ENCODE assay signal across 8 cellular contexts in genomic region chr2:96538487-96539214, GRCh38. TPM values are rescaled to one million over a fixed set of nuclear protein-coding genes. Genes with fewer than 3 reads are reported as not detected.
DNase-seq lines count a peak whose midpoint lies in the region; ATAC-seq, FAIRE-seq and TF ChIP-seq lines count a peak whose summit lies in the region.

No MANE protein-coding gene starts in this region.

- no peak; a peak in 1 of 3 replicates for TF ChIP-seq POLR2A in H1 (IDR thresholded peaks at IDR 0.05; ENCODE audit: control extremely low read depth in 1 of 2, low read depth in 2 of 2, low read length in 2 of 2)

- no peak overlapping the region for H3K4ac ChIP-seq in H1 (replicated peaks; ENCODE audit: insufficient read length, low read depth, low read length)

- H4K91ac ChIP-seq in H1 (replicated peaks; ENCODE audit: insufficient read length, low read length) = no peak overlapping the region

- no peak overlapping the region for H3K27ac ChIP-seq in H1 (ENCODE audit: low read depth, low read length)

- no peak overlapping the region for H2AFZ ChIP-seq in H1 (ENCODE audit: low read length)

- TF ChIP-seq CTCF in HFF-Myc (IDR thresholded peaks at IDR 0.05; ENCODE audit: low read depth, low read length, missing control alignments) (no peak), H1 (IDR thresholded peaks at IDR 0.05; ENCODE audit: control extremely low read depth in 1 of 3, insufficient read depth in 1 of 3, low read depth in 1 of 3, low read length in 3 of 3) (no peak), GM13976 (IDR thresholded peaks at IDR 0.05; ENCODE audit: borderline replicate concordance, control extremely low read depth, extremely low read depth, insufficient read depth, missing control alignments) (no peak)

- H3K27me3 ChIP-seq in H1 (replicated peaks in 1 of 4; ENCODE audit: control insufficient read depth in 3 of 4, extremely low read depth in 1 of 4, insufficient read depth in 3 of 4, low read length in 3 of 4) (peaks cover 10 to 30% (median 25%) of the 10 kb centered on the region in 4 experiments; a peak in 6 of 7 replicates), mucosa of stomach (ENCODE audit: control insufficient read depth, insufficient read depth, low read length) (peaks cover 21% of the 10 kb centered on the region)

- in situ Hi-C loops in GM13976 (cut with MboI; ENCODE audit: low sequenced_read_pairs, unreplicated experiment) = no loop called here

- ATAC-seq in GM21528 (IDR thresholded peaks at IDR 0.05; ENCODE audit: low FRiP score, unreplicated experiment) = no peak

- TF ChIP-seq RAD21 in H1 (IDR thresholded peaks at IDR 0.05 in 1 of 2, conservative IDR thresholded peaks at IDR 0.05 in 1 of 2; ENCODE audit: low read depth in 2 of 2, low read length in 2 of 2) = no peak

- H3K18ac ChIP-seq in H1 (ENCODE audit: extremely low read depth, low read length) = no peak overlapping the region; the same call in 1 of the 2 replicates

- no peaks in the 10 kb centered on the region for H3K79me2 ChIP-seq in H1 (ENCODE audit: control insufficient read depth in 1 of 2, insufficient read depth in 2 of 2, low read length in 2 of 2)

- no peak for FAIRE-seq in H1 (lab: Jason Lieb, UNC)

- H3K14ac ChIP-seq in H1 (ENCODE audit: insufficient read length) = no peak overlapping the region

- H3K4me3 ChIP-seq in HFF-Myc (replicated peaks; ENCODE audit: low read depth, low read length) = peak overlapping the region; percentile 76
- H3K4me3 ChIP-seq in H1 (ENCODE audit: extremely low read depth in 1 of 4, insufficient read depth in 2 of 4, low read depth in 3 of 4, low read length in 4 of 4) = peak overlapping the region; percentile 19 to 73 (median 53); a peak in 7 of 8 replicates
- H3K4me3 ChIP-seq in mucosa of stomach (ENCODE audit: low read length) = peak overlapping the region; percentile 53

- H3K4me2 ChIP-seq in H1 (ENCODE audit: insufficient read depth in 1 of 2, low read depth in 2 of 2, low read length in 2 of 2) = peak overlapping the region; percentile 79 to 90

- H3K36me3 ChIP-seq in H1 (ENCODE audit: control insufficient read depth in 2 of 4, insufficient read depth in 4 of 4, low read length in 3 of 4) = no peaks in the 10 kb centered on the region
- H3K36me3 ChIP-seq in mucosa of stomach (ENCODE audit: control insufficient read depth, insufficient read depth, low read length) = no peaks in the 10 kb centered on the region

- POLR2A ChIA-PET in H1 (lab: Charles Lee; ENCODE audit: partially characterized antibody) = interaction anchor here (1.1 to 4.6 kb wide), 3 partner anchors 10 to 26 kb away, joined by 3 to 33 read pairs (median 5); no protein-coding TSS in a partner anchor

- H2AK5ac ChIP-seq in H1 (ENCODE audit: low read depth, low read length) = no peak overlapping the region

- peaks cover 9 to 11% of the 10 kb centered on the region in 2 experiments for H4K20me1 ChIP-seq in H1 (replicated peaks in 1 of 2; ENCODE audit: control insufficient read depth in 1 of 2, insufficient read depth in 2 of 2, low read length in 2 of 2)

- 2% methylated on average over 24 of the region's 24 CpGs; no CpG with 5 or more reads in 1 of the 2 experiments for WGBS in H1 (ENCODE audit: extremely low coverage in 1 of 2, insufficient coverage in 1 of 2, insufficient read length in 1 of 2, insufficient replicate concordance in 2 of 2, low coverage in 1 of 2, low lambda C conversion rate in 2 of 2, missing lambda C conversion rate in 1 of 2), 2 experiments

- no peak overlapping the region for H2BK20ac ChIP-seq in H1 (ENCODE audit: low read length)

- peak overlapping the region in 1 of 4 experiments; percentile 13; a peak in 3 of 7 replicates for H3K9ac ChIP-seq in H1 (replicated peaks in 1 of 4; ENCODE audit: extremely low read depth in 1 of 4, low read depth in 3 of 4, low read length in 3 of 4)
- H3K9ac ChIP-seq in mucosa of stomach (ENCODE audit: low read length) = peak overlapping the region; percentile 82

- peak overlapping the region; percentile 31; the same call in 1 of the 2 replicates for H4K8ac ChIP-seq in H1 (ENCODE audit: extremely low read depth, insufficient read depth, low read length)

- TF ChIP-seq EP300 in H1 (IDR thresholded peaks at IDR 0.05; ENCODE audit: borderline replicate concordance in 1 of 2, low read depth in 2 of 2, low read length in 2 of 2) = no peak

- H2BK12ac ChIP-seq in H1 (ENCODE audit: low read depth, low read length) = peak overlapping the region; percentile 91

- CTCF ChIA-PET in H1 (lab: Charles Lee; ENCODE audit: partially characterized antibody) = interaction anchor here (1.0 to 18.5 kb wide), 8 partner anchors 11 to 218 kb away, joined by 3 to 361 read pairs (median 6); partner anchors contain the start of genes ITPRIPL1 and NEURL3

- no peak overlapping the region for H2BK15ac ChIP-seq in H1 (ENCODE audit: low read length)

- no peak overlapping the region for H3K56ac ChIP-seq in H1 (replicated peaks; ENCODE audit: insufficient read length, low read depth, low read length)

- no peak overlapping the region for H2BK120ac ChIP-seq in H1 (replicated peaks; ENCODE audit: low read depth, low read length)

- H3K79me1 ChIP-seq in H1 (ENCODE audit: low read depth, low read length) = no peaks in the 10 kb centered on the region; the same call in none of the 2 replicates

- H4K5ac ChIP-seq in H1 (ENCODE audit: insufficient read length, low read depth, low read length) = no peak overlapping the region

- H3K23ac ChIP-seq in H1 (ENCODE audit: insufficient read length) = no peak overlapping the region

- H3K9me3 ChIP-seq in H1 (ENCODE audit: insufficient read depth in 2 of 2, low read depth in 1 of 2, low read length in 1 of 2) (no peaks in the 10 kb centered on the region), mucosa of stomach (ENCODE audit: control insufficient read depth, low read length) (no peaks in the 10 kb centered on the region)

- H3K4me1 ChIP-seq in H1 (replicated peaks in 1 of 4; ENCODE audit: control insufficient read depth in 3 of 4, insufficient read depth in 4 of 4, low read length in 3 of 4) (peaks cover 3 to 26% (median 18%) of the 10 kb centered on the region in 4 experiments), mucosa of stomach (ENCODE audit: control insufficient read depth, insufficient read depth, low read length) (peaks cover 27% of the 10 kb centered on the region)

- H3K23me2 ChIP-seq in H1 (ENCODE audit: low read depth, low read length) = peaks cover 14% of the 10 kb centered on the region; the same call in 1 of the 2 replicates

- H2BK5ac ChIP-seq in H1 (ENCODE audit: low read depth, low read length) = peak overlapping the region; percentile 40; the same call in 1 of the 2 replicates

- DNase-seq in HFF-Myc (ENCODE audit: extremely low read depth, low read depth) (no peak), H1 (ENCODE audit: low read depth in 1 of 2, low spot score in 2 of 2) (peak; percentile 76 to 88), GM13976 (ENCODE audit: low spot score) (no peak), NCI-H510A treated with DMSO at 0.1 percent for 48 hours (lab: John Stamatoyannopoulos, UW) (no peak)
- peak; percentile 78 to 79 for DNase-seq in activated CD8-positive, alpha-beta memory T cell treated with anti-CD3 and anti-CD28 coated beads for 4 hours (ENCODE audit: low read depth in 2 of 2)
- DNase-seq in stimulated activated CD8-positive, alpha-beta memory T cell treated with anti-CD3 and anti-CD28 coated beads, Interleukin-7, amount 100 ng/mL, for 1 hour (ENCODE audit: low read depth in 2 of 2) = peak; percentile 76 to 85

TF ChIP-seq in H1, 55 proteins besides CTCF, POLR2A, EP300 and RAD21 (continues in another document):
- TF ChIP-seq YY1 (IDR thresholded peaks at IDR 0.05; ENCODE audit: low read depth, low read length) = no peak
- TF ChIP-seq CBX5 (IDR thresholded peaks at IDR 0.05; ENCODE audit: low read depth, low read length) = no peak
- TF ChIP-seq CREB1 (IDR thresholded peaks at IDR 0.05) = no peak
- TF ChIP-seq KDM1A (IDR thresholded peaks at IDR 0.05; ENCODE audit: borderline replicate concordance, low read length) = peak; percentile 95
- TF ChIP-seq EGR1 (IDR thresholded peaks at IDR 0.05; ENCODE audit: borderline replicate concordance, low read depth, low read length) = no peak
- peak in 1 of 2 experiments; percentile 26; a peak in 1 of 4 replicates for TF ChIP-seq HDAC2 (IDR thresholded peaks at IDR 0.05; ENCODE audit: borderline replicate concordance in 1 of 2, low read depth in 2 of 2, low read length in 2 of 2)
- peak; percentile 91 for TF ChIP-seq TAF7 (optimal IDR thresholded peaks at IDR 0.05; ENCODE audit: borderline replicate concordance, low read depth, low read length)
- TF ChIP-seq ATF3 (IDR thresholded peaks at IDR 0.05; ENCODE audit: insufficient read depth, low read depth, low read length) = no peak
- peak; percentile 68 to 74; a peak in 2 of 4 replicates for TF ChIP-seq SIN3A (conservative IDR thresholded peaks at IDR 0.05 in 1 of 2, IDR thresholded peaks at IDR 0.05 in 1 of 2; ENCODE audit: low read depth in 1 of 2, low read length in 2 of 2)
- no peak for TF ChIP-seq SAP30 (IDR thresholded peaks at IDR 0.05; ENCODE audit: insufficient read depth, insufficient replicate concordance, low read length)
- no peak for TF ChIP-seq BACH1 (IDR thresholded peaks at IDR 0.05; ENCODE audit: low read length)
- no peak for TF ChIP-seq JUND (IDR thresholded peaks at IDR 0.05; ENCODE audit: low read length)

RNA-seq across cellular contexts. Expression of gene ARID5A, which starts 2.1 kb away (rescaled TPM):
- total RNA-seq in H1 (2021; fragmentation: NEBNext Ultra II Directional; extraction: Animal tissue kit (Norgen Biotek cat#: 25700)) = 4.4 and 5.3 TPM in 2 replicates
- 3.3 and 3.8 TPM in 2 replicates for polyA plus RNA-seq in H1 (2011; rRNA removed)
- 2.8 TPM for polyA plus RNA-seq in H1 (2011; cell fraction: cytosol; rRNA removed)
- 5.1 TPM for polyA plus RNA-seq in H1 (2011; cell fraction: nucleus; rRNA removed)
- polyA plus RNA-seq in H1 (2012, experiment 1 of 2) = 1.8 to 4.2 TPM (median 3.5 TPM) in 4 replicates
- polyA plus RNA-seq in H1 (2012, experiment 2 of 2) = 3.3 TPM
- 4.2 TPM for polyA plus RNA-seq in H1 (2013, experiment 1 of 2)
- 4.2 TPM for polyA plus RNA-seq in H1 (2013, experiment 2 of 2)
- 0.76 and 1.4 TPM in 2 replicates for polyA minus RNA-seq in H1 (2011; rRNA and poly(A)+ RNA removed)
- polyA minus RNA-seq in H1 (2011; cell fraction: cytosol; rRNA and poly(A)+ RNA removed) = 4.3 TPM
- 3.3 TPM for polyA minus RNA-seq in H1 (2011; cell fraction: nucleus; rRNA and poly(A)+ RNA removed)

RNA-seq across cellular contexts. Expression of gene NEURL3, which starts 33.5 kb away (rescaled TPM):
- total RNA-seq in H1 (2021; fragmentation: NEBNext Ultra II Directional; extraction: Animal tissue kit (Norgen Biotek cat#: 25700)) = not detected in 2 replicates
- 0.03 TPM in 1 of 2 replicates, not detected in the other for polyA plus RNA-seq in H1 (2011; rRNA removed)
- polyA plus RNA-seq in H1 (2011; cell fraction: cytosol; rRNA removed) = not detected
- polyA plus RNA-seq in H1 (2011; cell fraction: nucleus; rRNA removed) = not detected
- polyA plus RNA-seq in H1 (2012, experiment 1 of 2) = not detected in 4 replicates
- polyA plus RNA-seq in H1 (2012, experiment 2 of 2) = not detected
- polyA plus RNA-seq in H1 (2013, experiment 1 of 2) = not detected
- polyA plus RNA-seq in H1 (2013, experiment 2 of 2) = not detected
- not detected in 2 replicates for polyA minus RNA-seq in H1 (2011; rRNA and poly(A)+ RNA removed)
- polyA minus RNA-seq in H1 (2011; cell fraction: cytosol; rRNA and poly(A)+ RNA removed) = not detected
- polyA minus RNA-seq in H1 (2011; cell fraction: nucleus; rRNA and poly(A)+ RNA removed) = not detected

Comparison
In these comparisons a context has a peak if more than half of its experiments do, and no peak if none do; other contexts are left out.
1. DNase-seq: peak in activated CD8-positive, alpha-beta memory T cell treated with anti-CD3 and anti-CD28 coated beads for 4 hours (2 of 2), H1 (2 of 2) and stimulated activated CD8-positive, alpha-beta memory T cell treated with anti-CD3 and anti-CD28 coated beads, Interleukin-7, amount 100 ng/mL, for 1 hour (2 of 2); none in HFF-Myc (single experiment), GM13976 (single experiment) and NCI-H510A treated with DMSO at 0.1 percent for 48 hours (single experiment).
2. Peak in every context shown above with its lines, with median percentiles within 50 percentile points of each other: H3K4me3 ChIP-seq.